8 cellular contexts compared by ENCODE assay signal in the genomic region with DNA sequence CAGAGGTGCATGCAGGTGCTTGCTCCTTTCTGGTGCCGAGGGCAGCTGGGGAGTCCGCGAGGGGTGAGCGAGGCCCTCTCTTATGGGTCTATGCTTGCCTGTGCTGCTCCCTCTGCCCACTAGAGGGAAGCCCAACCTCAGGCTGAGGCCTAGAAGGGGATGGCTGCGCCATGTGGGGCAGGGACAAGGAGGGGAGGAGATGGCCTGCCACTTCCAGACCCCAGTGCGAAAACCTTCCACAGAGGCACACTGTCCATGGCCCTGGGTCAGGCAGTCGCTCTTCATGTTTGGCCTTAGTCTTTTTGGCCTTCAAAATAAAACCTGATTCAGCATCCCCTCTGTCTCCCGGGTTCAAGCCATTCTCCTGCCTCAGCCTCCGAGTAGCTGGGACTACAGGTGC. TPM values are rescaled to one million over a fixed set of nuclear protein-coding genes. Genes with fewer than 3 reads are reported as not detected.
DNase-seq lines count a peak whose midpoint lies in the region; ATAC-seq and TF ChIP-seq lines count a peak whose summit lies in the region.

No MANE protein-coding gene starts in this region.

- CTCF ChIA-PET in Panc1 (lab: Charles Lee) = interaction anchor here (1.3 to 2.1 kb wide), 2 partner anchors 59 to 63 kb away, joined by 4 to 7 read pairs; no protein-coding TSS in a partner anchor

- DNase-seq in GM12865 (ENCODE audit: low read depth) (peak; percentile 75), Panc1 (ENCODE audit: low read depth, low spot score) (peak; percentile 52), activated T-helper 1 cell treated with Interleukin-2 at 50 U/mL for 16 hours (ENCODE audit: low read depth) (peak; percentile 24), fibroblast of pulmonary artery (ENCODE audit: low read depth) (peak; percentile 62), omental fat pad (ENCODE audit: low spot score) (no peak), tibial artery (no peak), T1000 (lab: John Stamatoyannopoulos, UW) (no peak)
- peak; percentile 63 for DNase-seq in Jurkat, Clone E6-1 (ENCODE audit: low read depth, low spot score)

- no peaks in the 10 kb centered on the region for H3K4me1 ChIP-seq in Panc1 (ENCODE audit: control insufficient read depth, insufficient read depth, low read length)
- H3K4me1 ChIP-seq in tibial artery = peaks cover 0 to under 1% (median 0%) of the 10 kb centered on the region in 4 donors

- intact Hi-C loops in Panc1 (cut with micrococcal nuclease; ENCODE audit: unreplicated experiment) = loop anchor here (2.0 kb wide), 1 partner anchor 226 kb away; no protein-coding TSS in a partner anchor
- intact Hi-C loops in tibial artery (cut with DNase I; ENCODE audit: low total_unique reads) = no loop called here

- no TSS peak for BruUV-seq in Panc1 (replicated peaks; lab: Mats Ljungman, UMichigan)

- POLR2A ChIA-PET in Panc1 (lab: Charles Lee) = no interaction called here

- ATAC-seq in Panc1 (peak; percentile 95), omental fat pad (ENCODE audit: low FRiP score) (peak; percentile 30)

- H3K9me3 ChIP-seq in Panc1 (ENCODE audit: control insufficient read depth, insufficient read depth, low read depth, low read length) = no peaks in the 10 kb centered on the region
- H3K9me3 ChIP-seq in tibial artery = no peaks in the 10 kb centered on the region

- H3K36me3 ChIP-seq in Panc1 (ENCODE audit: control insufficient read depth, insufficient read depth, low read length) (no peaks in the 10 kb centered on the region), tibial artery (no peaks in the 10 kb centered on the region)

- peak; percentile 94 for TF ChIP-seq CTCF in GM12865 (IDR thresholded peaks at IDR 0.05; ENCODE audit: insufficient read depth, low read depth, low read length, missing control alignments)
- peak; percentile 96 for TF ChIP-seq CTCF in Panc1 (IDR thresholded peaks at IDR 0.05)
- TF ChIP-seq CTCF in fibroblast of pulmonary artery (IDR thresholded peaks at IDR 0.05; ENCODE audit: low read length, missing control alignments) = peak; percentile 86
- TF ChIP-seq CTCF in omental fat pad (IDR thresholded peaks at IDR 0.05) = peak in 1 of 3 donors; percentile 50
- peak; percentile 70 to 77 for TF ChIP-seq CTCF in tibial artery (IDR thresholded peaks at IDR 0.05)

- no peaks in the 10 kb centered on the region for H3K27me3 ChIP-seq in Panc1 (ENCODE audit: control insufficient read depth, insufficient read depth, low read length)
- peaks cover 0 to 29% of the 10 kb centered on the region in 2 donors for H3K27me3 ChIP-seq in tibial artery

- H3K27ac ChIP-seq in Panc1 (ENCODE audit: low read length) (no peak overlapping the region), tibial artery (no peak overlapping the region)

- H3K4me3 ChIP-seq in GM12865 (ENCODE audit: low read depth, low read length) = no peak overlapping the region
- no peak overlapping the region for H3K4me3 ChIP-seq in Jurkat, Clone E6-1 (ENCODE audit: low read length)
- no peak overlapping the region for H3K4me3 ChIP-seq in Panc1 (ENCODE audit: low read depth in 2 of 2, low read length in 2 of 2)
- no peak overlapping the region for H3K4me3 ChIP-seq in fibroblast of pulmonary artery (replicated peaks; ENCODE audit: low read depth, low read length)
- no peak overlapping the region for H3K4me3 ChIP-seq in tibial artery

- in situ Hi-C loops in Panc1 (cut with HindIII; ENCODE audit: low pct_unique_long_range_greater_than_20kb, low sequenced_read_pairs) = no loop called here

RNA-seq across cellular contexts. Expression of gene RHBG, which starts 14.0 kb away (rescaled TPM):
- not detected for polyA plus RNA-seq in Jurkat, Clone E6-1 (2012; ENCODE audit: insufficient read depth, insufficient read length)
- total RNA-seq in Panc1 (2021; ENCODE audit: unreplicated experiment) = 0.28 TPM
- polyA plus RNA-seq in Panc1 (2012; ENCODE audit: insufficient read length) = not detected
- not detected for total RNA-seq in omental fat pad

RNA-seq across cellular contexts. Expression of gene TSACC, which starts 44.7 kb away (rescaled TPM):
- polyA plus RNA-seq in Jurkat, Clone E6-1 (2012; ENCODE audit: insufficient read depth, insufficient read length) = 4.5 TPM
- 3.6 TPM for total RNA-seq in Panc1 (2021; ENCODE audit: unreplicated experiment)
- 2.2 TPM for polyA plus RNA-seq in Panc1 (2012; ENCODE audit: insufficient read length)
- total RNA-seq in omental fat pad = not detected

RNA-seq across cellular contexts. Expression of gene CCT3, which starts 44.9 kb away (rescaled TPM):
- polyA plus RNA-seq in Jurkat, Clone E6-1 (2012; ENCODE audit: insufficient read depth, insufficient read length) = 653 TPM
- total RNA-seq in Panc1 (2021; ENCODE audit: unreplicated experiment) (451 TPM), omental fat pad (100 to 1,000 TPM; 187 to 277 (median 213) TPM)
- 497 TPM for polyA plus RNA-seq in Panc1 (2012; ENCODE audit: insufficient read length)

Comparison
In these comparisons a context has a peak if more than half of its experiments do, and no peak if none do; other contexts are left out.
1. DNase-seq: peak in GM12865 (single experiment), Jurkat, Clone E6-1 (single experiment), Panc1 (single experiment), activated T-helper 1 cell treated with Interleukin-2 at 50 U/mL for 16 hours (single experiment) and fibroblast of pulmonary artery (single experiment); none in omental fat pad (single experiment), tibial artery (0 of 2) and T1000 (single experiment).